In the genomic region with DNA sequence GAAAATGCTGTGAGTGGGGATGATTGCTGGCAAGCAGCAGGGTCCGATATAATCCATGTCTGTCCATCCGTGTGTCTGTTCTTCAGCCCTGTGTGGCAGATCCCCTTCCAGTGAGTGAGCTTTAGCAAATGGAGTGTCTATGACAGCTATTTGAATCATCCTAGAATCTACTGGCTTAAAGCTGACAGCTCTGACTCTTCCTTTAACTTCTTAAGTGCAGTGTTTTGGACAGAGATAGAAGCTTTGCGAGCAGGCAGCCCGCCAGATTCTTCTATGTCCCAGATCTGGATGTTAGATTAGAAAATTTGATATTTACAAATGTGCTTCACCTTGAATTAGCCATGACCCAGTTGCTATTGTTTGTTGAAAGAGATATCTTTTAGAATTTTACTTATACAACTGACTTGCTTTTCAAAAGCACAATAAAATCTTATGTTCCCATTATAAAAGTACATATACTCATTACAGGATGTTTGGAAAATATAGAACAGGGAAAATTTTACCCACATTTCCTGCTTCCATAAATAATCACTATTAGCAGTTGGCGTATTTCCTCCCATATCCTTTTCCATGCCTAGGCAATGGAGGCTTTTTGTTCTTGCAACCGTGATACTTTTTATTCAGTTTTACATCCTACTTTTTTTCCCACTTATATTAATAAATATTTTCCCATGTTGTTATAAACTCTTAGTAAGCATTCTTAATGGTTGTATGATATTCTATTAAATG, we compare ENCODE assay signal across 20 cellular contexts.
A peak's percentile ranks its signal among the peaks of the same experiment; 100 is the strongest.
DNase-seq lines count a peak whose midpoint lies in the region; ATAC-seq and TF ChIP-seq lines count a peak whose summit lies in the region.
"Had no signal": no experiment of that assay in that cellular context is flagged by ENCODE, and none has a peak within 500 bp of the region (broad histone marks: within the 10 kb centered on the region; RNA-seq: fewer than 3 reads in every experiment).

No MANE protein-coding gene starts in this region.

- H3K36me3 Mint-ChIP-seq in nephron (ENCODE audit: low read depth), result peaks cover 12% of the 10 kb centered on the region

- H3K9me3 Mint-ChIP-seq in nephron, result no peaks in the 10 kb centered on the region
- H3K9me3 Mint-ChIP-seq: dendritic cell treated with granulocyte-macrophage colony-stimulating factor and Interleukin-4, amounts not matched to agents 40 ng/mL and 50 ng/mL, for 4 days; H9 had no signal

- H3K27me3 Mint-ChIP-seq in nephron (ENCODE audit: low read depth), result no peaks in the 10 kb centered on the region
- H3K27me3 Mint-ChIP-seq: dendritic cell treated with granulocyte-macrophage colony-stimulating factor and Interleukin-4, amounts not matched to agents 40 ng/mL and 50 ng/mL, for 4 days had no signal

- peak overlapping the region; percentile 50; the same call in 1 of the 2 replicates for H3K27ac ChIP-seq in C4-2B
- H3K27ac ChIP-seq: esophagus squamous epithelium had no signal

- peak overlapping the region; percentile 74 to 90 (median 75) for H3K27ac Mint-ChIP-seq in nephron
- H3K27ac Mint-ChIP-seq: activated CD4-positive, alpha-beta T cell treated with anti-CD3 and anti-CD28 coated beads for 36 hours; dendritic cell treated with granulocyte-macrophage colony-stimulating factor and Interleukin-4, amounts not matched to agents 40 ng/mL and 50 ng/mL, for 4 days; H9 had no signal

- TF ChIP-seq CTCF in C4-2B (conservative IDR thresholded peaks at IDR 0.05) (no peak), choroid plexus epithelial cell (conservative IDR thresholded peaks at IDR 0.05; ENCODE audit: low read depth, low read length) (no peak), nephron (IDR thresholded peaks at IDR 0.05; ENCODE audit: unreplicated experiment in 3 of 3) (no peak)

- ATAC-seq in GM19035 (IDR thresholded peaks at IDR 0.05; ENCODE audit: unreplicated experiment) (no peak), HG03521 (IDR thresholded peaks at IDR 0.05; ENCODE audit: unreplicated experiment) (no peak), GM18870 (IDR thresholded peaks at IDR 0.05; ENCODE audit: unreplicated experiment) (no peak)
- ATAC-seq: activated CD4-positive, alpha-beta T cell treated with anti-CD3 and anti-CD28 coated beads for 36 hours; left cardiac atrium had no signal

- H3K4me1 Mint-ChIP-seq in nephron, result peaks cover 88% of the 10 kb centered on the region
- H3K4me1 Mint-ChIP-seq: activated CD4-positive, alpha-beta T cell treated with anti-CD3 and anti-CD28 coated beads for 36 hours had no signal

- H3K4me3 ChIP-seq in choroid plexus epithelial cell (ENCODE audit: low read depth, low read length), result no peak overlapping the region
- H3K4me3 ChIP-seq: esophagus squamous epithelium had no signal

- peak overlapping the region in 2 of 3 experiments; percentile 13 to 45 for H3K4me3 Mint-ChIP-seq in nephron
- H3K4me3 Mint-ChIP-seq: activated CD4-positive, alpha-beta T cell treated with anti-CD3 and anti-CD28 coated beads for 36 hours; dendritic cell treated with granulocyte-macrophage colony-stimulating factor and Interleukin-4, amounts not matched to agents 40 ng/mL and 50 ng/mL, for 4 days; H9 had no signal

- DNase-seq in NCI-H446 (lab: John Stamatoyannopoulos, UW) (peak; percentile 19 to 79), choroid plexus epithelial cell (ENCODE audit: low read depth) (peak; percentile 29)
- no peak for DNase-seq in activated CD8-positive, alpha-beta memory T cell treated with anti-CD3 and anti-CD28 coated beads, Interleukin-2, amount 50 U/mL, for 48 hours
- DNase-seq: activated CD4-positive, alpha-beta T cell treated with anti-CD3 and anti-CD28 coated beads for 36 hours; activated CD8-positive, alpha-beta memory T cell treated with anti-CD3 and anti-CD28 coated beads, Interleukin-2, amount 50 U/mL, for 4 hours; activated naive CD4-positive, alpha-beta T cell; esophagus squamous epithelium; H9; left cardiac atrium; NCI-H2107; SHP77; stimulated activated CD4-positive, alpha-beta T cell treated with anti-CD3 and anti-CD28 coated beads, Interleukin-4, amount 100 ng/mL, for 24 hours; stimulated activated CD8-positive, alpha-beta memory T cell treated with anti-CD3 and anti-CD28 coated beads, Interleukin-4, amount 100 ng/mL, for 48 hours; T1000 had no signal
